In genomic region chr1:165841582-165842362, GRCh38 we compare ENCODE assay signal across 2 cellular contexts.
TF ChIP-seq lines count a peak whose summit lies in the region.

No MANE protein-coding gene starts in this region.

TF ChIP-seq in HCT116, 20 proteins besides CTCF, POLR2A, EP300 and RAD21:
- TF ChIP-seq SIN3A (IDR thresholded peaks at IDR 0.05; ENCODE audit: low read depth) (no peak), SRF (IDR thresholded peaks at IDR 0.05; ENCODE audit: low read depth) (no peak), SP1 (IDR thresholded peaks at IDR 0.05; ENCODE audit: low read depth) (no peak), EZH2 (IDR thresholded peaks at IDR 0.05) (no peak), MAX (IDR thresholded peaks at IDR 0.05) (no peak)

TF ChIP-seq in HepG2, 621 proteins besides CTCF, POLR2A, EP300 and RAD21:
- TF ChIP-seq FOSL2 (CRISPR knock-in tag; IDR thresholded peaks at IDR 0.05), result peak; percentile 82
- TF ChIP-seq GTF3A (CRISPR knock-in tag; conservative IDR thresholded peaks at IDR 0.05), result no peak
- TF ChIP-seq RBM22 (optimal IDR thresholded peaks at IDR 0.05; ENCODE audit: low read length), result peak; percentile 46
- no peak for TF ChIP-seq MATR3 (CRISPR knock-in tag; IDR thresholded peaks at IDR 0.05)
TF ChIP-seq in HepG2: peak in this region for 2.
